In genomic region chr3:129121792-129122696, GRCh38 we compare ENCODE assay signal across 9 cellular contexts. TPM values are rescaled to one million over a fixed set of nuclear protein-coding genes. Genes with fewer than 3 reads are reported as not detected.
DNase-seq lines count a peak whose midpoint lies in the region; ATAC-seq, FAIRE-seq and TF ChIP-seq lines count a peak whose summit lies in the region.
"Had no signal": no experiment of that assay in that cellular context is flagged by ENCODE, and none has a peak within 500 bp of the region (broad histone marks: within the 10 kb centered on the region; RNA-seq: fewer than 3 reads in every experiment).

Gene RAB43, minus strand, starts transcription at chr3:129121804. Its CDS starts 315 bp downstream, at chr3:129121489.

- peak; percentile 34 to 75 (median 69) for DNase-seq in NCI-H1417 (lab: John Stamatoyannopoulos, UW)
- DNase-seq in NCI-H1417 treated with DMSO at 0.1 percent for 48 hours (lab: John Stamatoyannopoulos, UW): no peak
- peak; percentile 87 for DNase-seq in NCI-H526 treated with DMSO at 0.1 percent for 48 hours (lab: John Stamatoyannopoulos, UW)
- DNase-seq in activated CD8-positive, alpha-beta T cell treated with anti-CD3 and anti-CD28 coated beads for 36 hours: peak; percentile 93
- DNase-seq in dermis microvascular lymphatic vessel endothelial cell (ENCODE audit: low read depth in 2 of 2): peak; percentile 68 to 88
- DNase-seq in HepG2 (ENCODE audit: low spot score): peak; percentile 88
- peak; percentile 84 for DNase-seq in stimulated activated CD4-positive, alpha-beta T cell treated with anti-CD3 and anti-CD28 coated beads, Interleukin-2, amount 100 ng/mL, for 4 hours (ENCODE audit: low read depth)

- no peaks in the 10 kb centered on the region for H3K27me3 Mint-ChIP-seq in activated CD8-positive, alpha-beta T cell treated with anti-CD3 and anti-CD28 coated beads for 36 hours

- H3K4me3 Mint-ChIP-seq in activated CD8-positive, alpha-beta T cell treated with anti-CD3 and anti-CD28 coated beads for 36 hours: peak within 1 kb of the TSS; percentile 88

- H3K9me3 Mint-ChIP-seq in activated CD8-positive, alpha-beta T cell treated with anti-CD3 and anti-CD28 coated beads for 36 hours: no peaks in the 10 kb centered on the region

- peak within 1 kb of the TSS; percentile 91 for H3K27ac Mint-ChIP-seq in activated CD8-positive, alpha-beta T cell treated with anti-CD3 and anti-CD28 coated beads for 36 hours

- ATAC-seq in HG03103 (IDR thresholded peaks at IDR 0.05; ENCODE audit: low read depth, unreplicated experiment) (peak; percentile 39), HepG2 (peak; percentile 69)
- ATAC-seq in activated CD8-positive, alpha-beta T cell treated with anti-CD3 and anti-CD28 coated beads for 36 hours: peak; percentile 69

- H3K4me2 ChIP-seq in HepG2 (ENCODE audit: low read depth, low read length): peak within 1 kb of the TSS; percentile 87

- CTCF ChIA-PET in activated CD8-positive, alpha-beta T cell treated with anti-CD3 and anti-CD28 coated beads for 36 hours (lab: Charles Lee): interaction anchor here (0.7 to 6.4 kb wide), 8 partner anchors 11 to 152 kb away, joined by 3 to 44 read pairs (median 8); no protein-coding TSS in a partner anchor
- CTCF ChIA-PET in HepG2 (lab: Yijun Ruan, JAX; ENCODE audit: low intra/inter-chr PET ratio, low total read pairs): no interaction called here

- no peaks in the 10 kb centered on the region; a peak in 1 of 5 replicates for H3K27me3 ChIP-seq in HepG2 (ENCODE audit: control insufficient read depth in 1 of 2, insufficient read depth in 2 of 2, low read length in 2 of 2)

- 2% methylated on average over 47 of the region's 76 CpGs for WGBS in HepG2 (ENCODE audit: low lambda C conversion rate)

- peaks cover 32% of the 10 kb centered on the region for H3K36me3 Mint-ChIP-seq in activated CD8-positive, alpha-beta T cell treated with anti-CD3 and anti-CD28 coated beads for 36 hours (ENCODE audit: low read depth)

- in situ Hi-C loops in HepG2 (cut with HindIII; ENCODE audit: extremely low pct_ligation_motif_present, low pct_unique_long_range_greater_than_20kb): no loop called here

- H3K36me3 ChIP-seq in HepG2 (replicated peaks in 1 of 2; ENCODE audit: control insufficient read depth in 1 of 2, insufficient read depth in 2 of 2, low read length in 2 of 2): peaks cover 0 to 8% of the 10 kb centered on the region in 2 experiments; a peak in 2 of 5 replicates

- peak in 1 of 2 experiments; percentile 60; a peak in 1 of 4 replicates for TF ChIP-seq POLR2A in HepG2 (IDR thresholded peaks at IDR 0.05; ENCODE audit: insufficient read depth in 1 of 2, low read depth in 2 of 2, low read length in 2 of 2)

- peak; percentile 54 for FAIRE-seq in HepG2 (lab: Jason Lieb, UNC)
- FAIRE-seq: A204.1 had no signal

- TF ChIP-seq CTCF in activated CD8-positive, alpha-beta T cell treated with anti-CD3 and anti-CD28 coated beads for 36 hours (IDR thresholded peaks at IDR 0.05): no peak
- TF ChIP-seq CTCF in HepG2 (CRISPR knock-in tag; IDR thresholded peaks at IDR 0.05): no peak

- H3K9ac ChIP-seq in HepG2 (ENCODE audit: insufficient read depth, low read depth, low read length): peak within 1 kb of the TSS; percentile 86

- peaks cover 33% of the 10 kb centered on the region for H3K4me1 Mint-ChIP-seq in activated CD8-positive, alpha-beta T cell treated with anti-CD3 and anti-CD28 coated beads for 36 hours (ENCODE audit: low read depth)

- TF ChIP-seq RAD21 in HepG2 (CRISPR knock-in tag; IDR thresholded peaks at IDR 0.05): no peak

- peaks cover 9% of the 10 kb centered on the region for H4K20me1 ChIP-seq in HepG2 (ENCODE audit: insufficient read depth, low read length)

- peak within 1 kb of the TSS; percentile 81 for H3K27ac ChIP-seq in HepG2 (ENCODE audit: extremely low read length, insufficient read depth, low read length)

- TF ChIP-seq EP300 in HepG2 (IDR thresholded peaks at IDR 0.05; ENCODE audit: low read depth in 2 of 2, low read length in 2 of 2): no peak
- no peak for TF ChIP-seq EP300 in HepG2 (CRISPR knock-in tag; IDR thresholded peaks at IDR 0.05; ENCODE audit: borderline replicate concordance)

- H3K4me3 ChIP-seq in HepG2 (replicated peaks in 1 of 3; ENCODE audit: insufficient read depth in 1 of 3, low read depth in 2 of 3, low read length in 3 of 3): peak within 1 kb of the TSS; percentile 80 to 84 (median 81)

- BruUV-seq in HepG2 (replicated peaks; lab: Mats Ljungman, UMichigan): no TSS peak

- H3K4me1 ChIP-seq in HepG2 (ENCODE audit: insufficient read depth, low read length): peaks cover 40% of the 10 kb centered on the region

- H3K9me3 ChIP-seq in HepG2 (ENCODE audit: low read length): no peaks in the 10 kb centered on the region

- POLR2A ChIA-PET in activated CD8-positive, alpha-beta T cell treated with anti-CD3 and anti-CD28 coated beads for 36 hours (lab: Charles Lee): interaction anchor here (0.8 to 8.1 kb wide), 25 partner anchors 10 to 194 kb away, joined by 3 to 163 read pairs (median 5); partner anchors contain the start of genes CNBP and COPG1
- POLR2A ChIA-PET in HepG2 (lab: Yijun Ruan, JAX): interaction anchor here (0.8 to 4.8 kb wide), 12 partner anchors 9 to 243 kb away, joined by 3 to 32 read pairs (median 9); partner anchors contain the start of genes ACAD9, CNBP and COPG1

- H3K79me2 ChIP-seq in HepG2 (ENCODE audit: insufficient read depth, low read length): peaks cover 34% of the 10 kb centered on the region

- H2AFZ ChIP-seq in HepG2 (ENCODE audit: low read length): no peak within 1 kb of the TSS

- intact Hi-C loops in activated CD8-positive, alpha-beta T cell treated with anti-CD3 and anti-CD28 coated beads for 36 hours (cut with micrococcal nuclease): loop anchor here (5.0 kb wide), 1 partner anchor 60 kb away; the partner anchor contains the start of gene CNBP
- intact Hi-C loops in HepG2 (cut with micrococcal nuclease; ENCODE audit: unreplicated experiment): loop anchor here (5.0 kb wide), 1 partner anchor 125 kb away; the partner anchor contains the start of gene COPG1

TF ChIP-seq in HepG2, 621 proteins besides CTCF, POLR2A, EP300 and RAD21 (continues in another document):
- TF ChIP-seq SRSF4 (IDR thresholded peaks at IDR 0.05; ENCODE audit: low read depth, low read length, poor library complexity, severe bottlenecking) (no peak), ZNF510 (CRISPR knock-in tag; IDR thresholded peaks at IDR 0.05; ENCODE audit: low read depth) (0 out of 2 replicates have a peak, but pooled peaks have one; percentile 35), BCL3 (CRISPR knock-in tag; IDR thresholded peaks at IDR 0.05) (0 out of 2 replicates have a peak, but pooled peaks have one; percentile 41), ARHGAP35 (CRISPR knock-in tag; IDR thresholded peaks at IDR 0.05; ENCODE audit: borderline replicate concordance) (0 out of 2 replicates have a peak, but pooled peaks have one; percentile 35), ZBTB26 (CRISPR knock-in tag; IDR thresholded peaks at IDR 0.05; ENCODE audit: borderline replicate concordance) (no peak), PRPF4 (IDR thresholded peaks at IDR 0.05; ENCODE audit: low read depth, low read length, poor library complexity, severe bottlenecking) (no peak), RFXANK (CRISPR knock-in tag; IDR thresholded peaks at IDR 0.05) (no peak), ZFP36L1 (CRISPR knock-in tag; IDR thresholded peaks at IDR 0.05) (no peak)

RNA-seq across cellular contexts. Expression of gene RAB43, which starts in this region (rescaled TPM):
- total RNA-seq in activated CD8-positive, alpha-beta T cell treated with anti-CD3 and anti-CD28 coated beads for 36 hours: 10 to 100 TPM; 41.6 to 44.1 TPM
- 55.6 and 95.2 TPM in 2 replicates for total RNA-seq in dermis microvascular lymphatic vessel endothelial cell
- 10.2 and 11.8 TPM in 2 replicates for total RNA-seq in HepG2 (2016; rRNA removed; fragmentation: Illumina TruSeq; extraction: Trizol)
- total RNA-seq in HepG2 (2016; cell fraction: cytosol; rRNA removed; fragmentation: Illumina TruSeq; extraction: Trizol; ENCODE audit: low read depth): 4.9 and 6.6 TPM in 2 replicates
- 8.0 and 12.6 TPM in 2 replicates for total RNA-seq in HepG2 (2016; cell fraction: insoluble cytoplasmic fraction; rRNA removed; fragmentation: Illumina TruSeq; extraction: Trizol)
- 14.1 and 16.2 TPM in 2 replicates for total RNA-seq in HepG2 (2016; cell fraction: membrane; rRNA removed; fragmentation: Illumina TruSeq; extraction: Trizol)
- 5.6 and 13.6 TPM in 2 replicates for total RNA-seq in HepG2 (2016; cell fraction: nucleus; rRNA removed; fragmentation: Illumina TruSeq; extraction: Trizol)
- polyA plus RNA-seq in HepG2 (2011; rRNA removed): 18.4 and 23.4 TPM in 2 replicates
- polyA plus RNA-seq in HepG2 (2011; cell fraction: cytosol; rRNA removed): 14.9 and 21.3 TPM in 2 replicates
- 38.7 and 47.9 TPM in 2 replicates for polyA plus RNA-seq in HepG2 (2011; cell fraction: nucleus; rRNA removed)
- polyA plus RNA-seq in HepG2 (2012): 14.5 and 21.3 TPM in 2 replicates
- polyA plus RNA-seq in HepG2 (2016; cell fraction: cytosol; fragmentation: Illumina TruSeq; extraction: Trizol; ENCODE audit: low read depth): 7.2 and 8.1 TPM in 2 replicates
- polyA plus RNA-seq in HepG2 (2016; cell fraction: insoluble cytoplasmic fraction; fragmentation: Illumina TruSeq; extraction: Trizol; ENCODE audit: low read depth): 5.7 and 8.1 TPM in 2 replicates
- polyA plus RNA-seq in HepG2 (2016; cell fraction: membrane; fragmentation: Illumina TruSeq; extraction: Trizol; ENCODE audit: low read depth): 11.0 and 12.3 TPM in 2 replicates
- 6.8 and 12.5 TPM in 2 replicates for polyA plus RNA-seq in HepG2 (2016; cell fraction: nucleus; fragmentation: Illumina TruSeq; extraction: Trizol; ENCODE audit: insufficient read depth, low read depth)
- 7.2 and 49.7 TPM in 2 replicates for polyA minus RNA-seq in HepG2 (2011; rRNA and poly(A)+ RNA removed; ENCODE audit: low replicate concordance)
- 13.9 and 15.6 TPM in 2 replicates for polyA minus RNA-seq in HepG2 (2011; cell fraction: cytosol; rRNA and poly(A)+ RNA removed)
- 12.1 and 13.3 TPM in 2 replicates for polyA minus RNA-seq in HepG2 (2011; cell fraction: nucleus; rRNA and poly(A)+ RNA removed)
